In the genomic region with DNA sequence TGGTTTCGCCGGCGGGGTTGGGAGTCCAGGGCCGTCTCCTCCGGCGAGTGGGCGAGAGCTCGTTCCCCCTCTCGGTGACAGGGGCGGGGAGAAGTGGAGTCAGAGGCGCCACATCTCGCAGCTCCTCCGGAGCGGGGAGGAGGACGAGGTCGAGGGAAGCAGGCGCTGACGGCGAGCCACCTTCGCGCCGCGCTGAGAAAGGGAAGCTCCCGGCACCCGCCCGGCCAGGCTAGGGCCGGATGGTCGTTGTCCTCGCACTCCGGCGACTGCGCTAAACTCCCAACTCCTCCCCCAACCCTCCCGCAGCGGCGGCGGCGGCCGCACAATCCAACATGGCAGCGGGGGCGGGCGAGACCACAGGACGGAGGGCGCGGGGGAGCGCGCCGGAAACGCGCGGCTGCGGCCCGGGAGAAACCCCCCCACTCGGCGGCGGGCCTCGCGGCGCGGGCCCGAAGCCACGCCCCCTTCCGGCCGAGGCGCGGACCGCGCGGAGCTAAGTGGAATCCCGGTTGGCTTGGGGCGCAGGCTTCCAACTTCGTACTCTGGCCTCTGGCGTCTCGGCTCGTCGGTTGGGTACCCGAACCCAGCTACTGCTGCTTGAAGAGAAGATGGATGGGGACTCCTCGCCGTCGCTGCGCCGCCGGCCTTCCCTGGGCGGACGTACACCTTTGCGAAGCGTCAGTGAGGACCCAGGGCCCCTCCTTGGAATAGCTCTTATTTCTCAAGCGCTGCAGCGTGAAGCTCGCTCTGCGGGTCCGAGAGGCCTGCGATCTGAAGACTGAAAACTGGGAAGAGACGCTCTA, we compare ENCODE assay signal across 1 cellular context.
TF ChIP-seq lines count a peak whose summit lies in the region.

A gene (minus strand): TSS at position 270 of the 803 bp plus-strand sequence. CDS start 269 bp downstream, at position 1.

TF ChIP-seq in HepG2, 621 proteins besides CTCF, POLR2A, EP300 and RAD21 (continued from another document and continues in another):
- TF ChIP-seq ZNF773 (CRISPR knock-in tag; IDR thresholded peaks at IDR 0.05; ENCODE audit: borderline replicate concordance), result no peak
- no peak for TF ChIP-seq ZNF34 (CRISPR knock-in tag; IDR thresholded peaks at IDR 0.05; ENCODE audit: borderline replicate concordance)
- no peak for TF ChIP-seq HDAC6 (IDR thresholded peaks at IDR 0.05; ENCODE audit: low read depth, low read length)
- TF ChIP-seq, protein P1, sequence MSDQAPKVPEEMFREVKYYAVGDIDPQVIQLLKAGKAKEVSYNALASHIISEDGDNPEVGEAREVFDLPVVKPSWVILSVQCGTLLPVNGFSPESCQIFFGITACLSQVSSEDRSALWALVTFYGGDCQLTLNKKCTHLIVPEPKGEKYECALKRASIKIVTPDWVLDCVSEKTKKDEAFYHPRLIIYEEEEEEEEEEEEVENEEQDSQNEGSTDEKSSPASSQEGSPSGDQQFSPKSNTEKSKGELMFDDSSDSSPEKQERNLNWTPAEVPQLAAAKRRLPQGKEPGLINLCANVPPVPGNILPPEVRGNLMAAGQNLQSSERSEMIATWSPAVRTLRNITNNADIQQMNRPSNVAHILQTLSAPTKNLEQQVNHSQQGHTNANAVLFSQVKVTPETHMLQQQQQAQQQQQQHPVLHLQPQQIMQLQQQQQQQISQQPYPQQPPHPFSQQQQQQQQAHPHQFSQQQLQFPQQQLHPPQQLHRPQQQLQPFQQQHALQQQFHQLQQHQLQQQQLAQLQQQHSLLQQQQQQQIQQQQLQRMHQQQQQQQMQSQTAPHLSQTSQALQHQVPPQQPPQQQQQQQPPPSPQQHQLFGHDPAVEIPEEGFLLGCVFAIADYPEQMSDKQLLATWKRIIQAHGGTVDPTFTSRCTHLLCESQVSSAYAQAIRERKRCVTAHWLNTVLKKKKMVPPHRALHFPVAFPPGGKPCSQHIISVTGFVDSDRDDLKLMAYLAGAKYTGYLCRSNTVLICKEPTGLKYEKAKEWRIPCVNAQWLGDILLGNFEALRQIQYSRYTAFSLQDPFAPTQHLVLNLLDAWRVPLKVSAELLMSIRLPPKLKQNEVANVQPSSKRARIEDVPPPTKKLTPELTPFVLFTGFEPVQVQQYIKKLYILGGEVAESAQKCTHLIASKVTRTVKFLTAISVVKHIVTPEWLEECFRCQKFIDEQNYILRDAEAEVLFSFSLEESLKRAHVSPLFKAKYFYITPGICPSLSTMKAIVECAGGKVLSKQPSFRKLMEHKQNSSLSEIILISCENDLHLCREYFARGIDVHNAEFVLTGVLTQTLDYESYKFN (CRISPR knock-in tag; conservative IDR thresholded peaks at IDR 0.05), result peak; percentile 14
- no peak for TF ChIP-seq ZBTB38 (CRISPR knock-in tag; IDR thresholded peaks at IDR 0.05)
- TF ChIP-seq ZEB1 (IDR thresholded peaks at IDR 0.05; ENCODE audit: insufficient replicate concordance, low read depth), result no peak
- no peak; the same call in 1 of the 2 replicates for TF ChIP-seq ZNF430 (CRISPR knock-in tag; IDR thresholded peaks at IDR 0.05)
- no peak for TF ChIP-seq ZBTB8A (CRISPR knock-in tag; IDR thresholded peaks at IDR 0.05; ENCODE audit: borderline replicate concordance, low read depth)
- no peak for TF ChIP-seq ONECUT2 (CRISPR knock-in tag; IDR thresholded peaks at IDR 0.05)
- TF ChIP-seq, protein P2, sequence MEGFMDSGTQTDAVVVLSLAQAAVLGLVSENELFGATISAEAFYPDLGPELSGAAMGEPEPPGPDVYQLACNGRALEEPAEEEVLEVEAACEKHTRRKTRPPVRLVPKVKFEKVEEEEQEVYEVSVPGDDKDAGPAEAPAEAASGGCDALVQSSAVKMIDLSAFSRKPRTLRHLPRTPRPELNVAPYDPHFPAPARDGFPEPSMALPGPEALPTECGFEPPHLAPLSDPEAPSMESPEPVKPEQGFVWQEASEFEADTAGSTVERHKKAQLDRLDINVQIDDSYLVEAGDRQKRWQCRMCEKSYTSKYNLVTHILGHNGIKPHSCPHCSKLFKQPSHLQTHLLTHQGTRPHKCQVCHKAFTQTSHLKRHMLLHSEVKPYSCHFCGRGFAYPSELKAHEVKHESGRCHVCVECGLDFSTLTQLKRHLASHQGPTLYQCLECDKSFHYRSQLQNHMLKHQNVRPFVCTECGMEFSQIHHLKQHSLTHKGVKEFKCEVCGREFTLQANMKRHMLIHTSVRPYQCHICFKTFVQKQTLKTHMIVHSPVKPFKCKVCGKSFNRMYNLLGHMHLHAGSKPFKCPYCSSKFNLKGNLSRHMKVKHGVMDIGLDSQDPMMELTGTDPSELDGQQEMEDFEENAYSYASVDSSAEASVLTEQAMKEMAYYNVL (CRISPR knock-in tag; IDR thresholded peaks at IDR 0.05; ENCODE audit: borderline replicate concordance), result no peak
- TF ChIP-seq ZNF577 (CRISPR knock-in tag; IDR thresholded peaks at IDR 0.05; ENCODE audit: borderline replicate concordance, low read depth), result no peak
- no peak for TF ChIP-seq ZNF260 (CRISPR knock-in tag; IDR thresholded peaks at IDR 0.05; ENCODE audit: borderline replicate concordance, low read depth)
- TF ChIP-seq ZNF780A (CRISPR knock-in tag; IDR thresholded peaks at IDR 0.05), result no peak
- peak; percentile 96 for TF ChIP-seq HOXA3 (CRISPR knock-in tag; IDR thresholded peaks at IDR 0.05)
- TF ChIP-seq ZNF224 (CRISPR knock-in tag; IDR thresholded peaks at IDR 0.05), result peak; percentile 84; the same call in 1 of the 2 replicates
- no peak for TF ChIP-seq GZF1 (CRISPR knock-in tag; IDR thresholded peaks at IDR 0.05)
- TF ChIP-seq SIN3A (IDR thresholded peaks at IDR 0.05; ENCODE audit: borderline replicate concordance, low read depth, low read length), result peak; percentile 71; the same call in 1 of the 2 replicates
- TF ChIP-seq MTA3 (CRISPR knock-in tag; IDR thresholded peaks at IDR 0.05), result no peak
- no peak for TF ChIP-seq CAMTA2 (CRISPR knock-in tag; IDR thresholded peaks at IDR 0.05; ENCODE audit: borderline replicate concordance)
- TF ChIP-seq SNRNP70 (IDR thresholded peaks at IDR 0.05; ENCODE audit: low read depth, low read length), result no peak
- peak; percentile 25 for TF ChIP-seq GATAD1 (CRISPR knock-in tag; IDR thresholded peaks at IDR 0.05)
- TF ChIP-seq TBX3 (IDR thresholded peaks at IDR 0.05; ENCODE audit: borderline replicate concordance), result no peak
- peak; percentile 44; the same call in 1 of the 2 replicates for TF ChIP-seq TARDBP (CRISPR knock-in tag; IDR thresholded peaks at IDR 0.05)
- no peak for TF ChIP-seq SP1 (IDR thresholded peaks at IDR 0.05)
- TF ChIP-seq SP1 (CRISPR knock-in tag; IDR thresholded peaks at IDR 0.05), result peak; percentile 80
- TF ChIP-seq EHMT2 (IDR thresholded peaks at IDR 0.05; ENCODE audit: borderline replicate concordance, low read depth, low read length), result no peak
- TF ChIP-seq PAF1 (CRISPR knock-in tag; IDR thresholded peaks at IDR 0.05), result no peak
- peak; percentile 95 for TF ChIP-seq ETV5 (CRISPR knock-in tag; IDR thresholded peaks at IDR 0.05; ENCODE audit: borderline replicate concordance)
- TF ChIP-seq, protein P3, sequence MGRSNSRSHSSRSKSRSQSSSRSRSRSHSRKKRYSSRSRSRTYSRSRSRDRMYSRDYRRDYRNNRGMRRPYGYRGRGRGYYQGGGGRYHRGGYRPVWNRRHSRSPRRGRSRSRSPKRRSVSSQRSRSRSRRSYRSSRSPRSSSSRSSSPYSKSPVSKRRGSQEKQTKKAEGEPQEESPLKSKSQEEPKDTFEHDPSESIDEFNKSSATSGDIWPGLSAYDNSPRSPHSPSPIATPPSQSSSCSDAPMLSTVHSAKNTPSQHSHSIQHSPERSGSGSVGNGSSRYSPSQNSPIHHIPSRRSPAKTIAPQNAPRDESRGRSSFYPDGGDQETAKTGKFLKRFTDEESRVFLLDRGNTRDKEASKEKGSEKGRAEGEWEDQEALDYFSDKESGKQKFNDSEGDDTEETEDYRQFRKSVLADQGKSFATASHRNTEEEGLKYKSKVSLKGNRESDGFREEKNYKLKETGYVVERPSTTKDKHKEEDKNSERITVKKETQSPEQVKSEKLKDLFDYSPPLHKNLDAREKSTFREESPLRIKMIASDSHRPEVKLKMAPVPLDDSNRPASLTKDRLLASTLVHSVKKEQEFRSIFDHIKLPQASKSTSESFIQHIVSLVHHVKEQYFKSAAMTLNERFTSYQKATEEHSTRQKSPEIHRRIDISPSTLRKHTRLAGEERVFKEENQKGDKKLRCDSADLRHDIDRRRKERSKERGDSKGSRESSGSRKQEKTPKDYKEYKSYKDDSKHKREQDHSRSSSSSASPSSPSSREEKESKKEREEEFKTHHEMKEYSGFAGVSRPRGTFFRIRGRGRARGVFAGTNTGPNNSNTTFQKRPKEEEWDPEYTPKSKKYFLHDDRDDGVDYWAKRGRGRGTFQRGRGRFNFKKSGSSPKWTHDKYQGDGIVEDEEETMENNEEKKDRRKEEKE (IDR thresholded peaks at IDR 0.05), result no peak
- TF ChIP-seq, protein P4, sequence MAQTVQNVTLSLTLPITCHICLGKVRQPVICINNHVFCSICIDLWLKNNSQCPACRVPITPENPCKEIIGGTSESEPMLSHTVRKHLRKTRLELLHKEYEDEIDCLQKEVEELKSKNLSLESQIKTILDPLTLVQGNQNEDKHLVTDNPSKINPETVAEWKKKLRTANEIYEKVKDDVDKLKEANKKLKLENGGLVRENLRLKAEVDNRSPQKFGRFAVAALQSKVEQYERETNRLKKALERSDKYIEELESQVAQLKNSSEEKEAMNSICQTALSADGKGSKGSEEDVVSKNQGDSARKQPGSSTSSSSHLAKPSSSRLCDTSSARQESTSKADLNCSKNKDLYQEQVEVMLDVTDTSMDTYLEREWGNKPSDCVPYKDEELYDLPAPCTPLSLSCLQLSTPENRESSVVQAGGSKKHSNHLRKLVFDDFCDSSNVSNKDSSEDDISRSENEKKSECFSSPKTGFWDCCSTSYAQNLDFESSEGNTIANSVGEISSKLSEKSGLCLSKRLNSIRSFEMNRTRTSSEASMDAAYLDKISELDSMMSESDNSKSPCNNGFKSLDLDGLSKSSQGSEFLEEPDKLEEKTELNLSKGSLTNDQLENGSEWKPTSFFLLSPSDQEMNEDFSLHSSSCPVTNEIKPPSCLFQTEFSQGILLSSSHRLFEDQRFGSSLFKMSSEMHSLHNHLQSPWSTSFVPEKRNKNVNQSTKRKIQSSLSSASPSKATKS (CRISPR knock-in tag; IDR thresholded peaks at IDR 0.05), result no peak
- no peak for TF ChIP-seq RAD51 (IDR thresholded peaks at IDR 0.05; ENCODE audit: borderline replicate concordance)
- TF ChIP-seq GFI1 (CRISPR knock-in tag; IDR thresholded peaks at IDR 0.05; ENCODE audit: borderline replicate concordance), result no peak; the same call in 1 of the 2 replicates
- peak; percentile 64; the same call in 1 of the 2 replicates for TF ChIP-seq NFKB2 (CRISPR knock-in tag; IDR thresholded peaks at IDR 0.05; ENCODE audit: borderline replicate concordance)
- no peak; the same call in 1 of the 2 replicates for TF ChIP-seq ZNF546 (CRISPR knock-in tag; conservative IDR thresholded peaks at IDR 0.05)
- TF ChIP-seq, protein P5, sequence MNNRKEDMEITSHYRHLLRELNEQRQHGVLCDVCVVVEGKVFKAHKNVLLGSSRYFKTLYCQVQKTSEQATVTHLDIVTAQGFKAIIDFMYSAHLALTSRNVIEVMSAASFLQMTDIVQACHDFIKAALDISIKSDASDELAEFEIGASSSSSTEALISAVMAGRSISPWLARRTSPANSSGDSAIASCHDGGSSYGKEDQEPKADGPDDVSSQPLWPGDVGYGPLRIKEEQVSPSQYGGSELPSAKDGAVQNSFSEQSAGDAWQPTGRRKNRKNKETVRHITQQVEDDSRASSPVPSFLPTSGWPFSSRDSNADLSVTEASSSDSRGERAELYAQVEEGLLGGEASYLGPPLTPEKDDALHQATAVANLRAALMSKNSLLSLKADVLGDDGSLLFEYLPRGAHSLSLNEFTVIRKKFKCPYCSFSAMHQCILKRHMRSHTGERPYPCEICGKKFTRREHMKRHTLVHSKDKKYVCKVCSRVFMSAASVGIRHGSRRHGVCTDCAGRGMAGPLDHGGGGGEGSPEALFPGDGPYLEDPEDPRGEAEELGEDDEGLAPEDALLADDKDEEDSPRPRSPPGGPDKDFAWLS (CRISPR knock-in tag; IDR thresholded peaks at IDR 0.05; ENCODE audit: borderline replicate concordance), result no peak
- TF ChIP-seq, protein P6, sequence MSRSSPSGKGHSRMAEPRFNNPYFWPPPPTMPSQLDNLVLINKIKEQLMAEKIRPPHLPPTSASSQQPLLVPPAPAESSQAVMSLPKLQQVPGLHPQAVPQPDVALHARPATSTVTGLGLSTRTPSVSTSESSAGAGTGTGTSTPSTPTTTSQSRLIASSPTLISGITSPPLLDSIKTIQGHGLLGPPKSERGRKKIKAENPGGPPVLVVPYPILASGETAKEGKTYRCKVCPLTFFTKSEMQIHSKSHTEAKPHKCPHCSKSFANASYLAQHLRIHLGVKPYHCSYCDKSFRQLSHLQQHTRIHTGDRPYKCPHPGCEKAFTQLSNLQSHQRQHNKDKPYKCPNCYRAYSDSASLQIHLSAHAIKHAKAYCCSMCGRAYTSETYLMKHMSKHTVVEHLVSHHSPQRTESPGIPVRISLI (CRISPR knock-in tag; IDR thresholded peaks at IDR 0.05; ENCODE audit: borderline replicate concordance), result no peak
- no peak; the same call in 1 of the 2 replicates for TF ChIP-seq ZNF782 (CRISPR knock-in tag; IDR thresholded peaks at IDR 0.05; ENCODE audit: borderline replicate concordance)
- TF ChIP-seq ZNF264 (CRISPR knock-in tag; IDR thresholded peaks at IDR 0.05), result no peak
- TF ChIP-seq, protein P7, sequence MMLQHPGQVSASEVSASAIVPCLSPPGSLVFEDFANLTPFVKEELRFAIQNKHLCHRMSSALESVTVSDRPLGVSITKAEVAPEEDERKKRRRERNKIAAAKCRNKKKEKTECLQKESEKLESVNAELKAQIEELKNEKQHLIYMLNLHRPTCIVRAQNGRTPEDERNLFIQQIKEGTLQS (CRISPR knock-in tag; IDR thresholded peaks at IDR 0.05), result peak; percentile 33
- TF ChIP-seq EEA1 (CRISPR knock-in tag; IDR thresholded peaks at IDR 0.05; ENCODE audit: borderline replicate concordance), result 0 out of 2 replicates have a peak, but pooled peaks have one; percentile 44
- TF ChIP-seq ASH2L (IDR thresholded peaks at IDR 0.05; ENCODE audit: insufficient read length, low read depth, low read length), result peak; percentile 91
- TF ChIP-seq ARHGAP35 (CRISPR knock-in tag; IDR thresholded peaks at IDR 0.05; ENCODE audit: borderline replicate concordance), result no peak; the same call in 1 of the 2 replicates
- TF ChIP-seq, protein P8, sequence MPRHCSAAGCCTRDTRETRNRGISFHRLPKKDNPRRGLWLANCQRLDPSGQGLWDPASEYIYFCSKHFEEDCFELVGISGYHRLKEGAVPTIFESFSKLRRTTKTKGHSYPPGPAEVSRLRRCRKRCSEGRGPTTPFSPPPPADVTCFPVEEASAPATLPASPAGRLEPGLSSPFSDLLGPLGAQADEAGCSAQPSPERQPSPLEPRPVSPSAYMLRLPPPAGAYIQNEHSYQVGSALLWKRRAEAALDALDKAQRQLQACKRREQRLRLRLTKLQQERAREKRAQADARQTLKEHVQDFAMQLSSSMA (CRISPR knock-in tag; IDR thresholded peaks at IDR 0.05), result no peak
- TF ChIP-seq KMT2A (CRISPR knock-in tag; IDR thresholded peaks at IDR 0.05), result peak; percentile 82; the same call in 1 of the 2 replicates
- TF ChIP-seq FOXK2 (IDR thresholded peaks at IDR 0.05), result peak; percentile 51; the same call in 1 of the 2 replicates
- peak; percentile 62; the same call in 1 of the 2 replicates for TF ChIP-seq KDM5A (IDR thresholded peaks at IDR 0.05; ENCODE audit: borderline replicate concordance, low read length)
- peak; percentile 14; the same call in 1 of the 2 replicates for TF ChIP-seq BORCS8-MEF2B (CRISPR knock-in tag; IDR thresholded peaks at IDR 0.05)
- TF ChIP-seq HMGA1 (CRISPR knock-in tag; conservative IDR thresholded peaks at IDR 0.05), result no peak
- TF ChIP-seq ZNF788 (CRISPR knock-in tag; IDR thresholded peaks at IDR 0.05; ENCODE audit: borderline replicate concordance), result peak; percentile 84; the same call in 1 of the 2 replicates
- peak; percentile 37; the same call in 1 of the 2 replicates for TF ChIP-seq KMT2B (CRISPR knock-in tag; IDR thresholded peaks at IDR 0.05)
- no peak for TF ChIP-seq RFX5 (IDR thresholded peaks at IDR 0.05; ENCODE audit: low read depth, low read length)
- TF ChIP-seq NFYB (CRISPR knock-in tag; IDR thresholded peaks at IDR 0.05), result no peak
- TF ChIP-seq KAT2B (IDR thresholded peaks at IDR 0.05; ENCODE audit: borderline replicate concordance, low read depth, low read length), result no peak
